ENCODE assay signal across 8 cellular contexts in the genomic region with DNA sequence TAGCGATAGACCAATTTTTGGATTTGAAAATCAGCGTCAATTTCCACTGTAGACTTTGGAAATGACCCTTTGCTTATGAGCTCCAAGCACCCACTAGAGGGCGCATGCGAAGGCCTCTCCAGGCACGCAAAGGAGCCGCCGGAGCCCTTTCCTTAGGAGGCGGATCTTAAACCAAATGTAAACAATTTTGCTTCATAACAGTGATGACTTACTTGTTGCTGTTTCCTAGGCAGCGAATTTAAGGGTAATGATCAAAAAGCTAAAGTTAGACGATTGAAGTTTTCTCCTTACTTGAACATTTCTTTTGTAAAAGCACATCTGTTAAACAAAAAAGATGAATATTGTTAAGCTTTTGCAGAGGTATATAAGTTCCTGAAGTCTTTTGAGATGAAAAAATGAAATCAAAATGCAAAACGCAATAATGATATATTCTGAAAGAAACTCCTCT. TPM values are rescaled to one million over a fixed set of nuclear protein-coding genes. Genes with fewer than 3 reads are reported as not detected.
DNase-seq lines count a peak whose midpoint lies in the region; ATAC-seq and TF ChIP-seq lines count a peak whose summit lies in the region.

No MANE protein-coding gene starts in this region.

- H3K36me3 Mint-ChIP-seq in naive thymus-derived CD8-positive, alpha-beta T cell = peaks cover 0 to 3% (median 0%) of the 10 kb centered on the region in 3 donors
- H3K36me3 Mint-ChIP-seq in stimulated activated effector memory CD8-positive, alpha-beta T cell treated with anti-CD3 and anti-CD28 coated beads, Interleukin-12 subunit alpha, Interleukin-12 subunit beta, amount 100 ng/mL, for 72 hours = no peaks in the 10 kb centered on the region

- intact Hi-C loops in Panc1 (cut with micrococcal nuclease; ENCODE audit: unreplicated experiment) = no loop called here

- no peaks in the 10 kb centered on the region for H3K4me1 ChIP-seq in Panc1 (ENCODE audit: control insufficient read depth, insufficient read depth, low read length)

- 0 out of 2 replicates have a peak, but pooled peaks cover 4% of the 10 kb centered on the region for H3K27me3 ChIP-seq in Panc1 (ENCODE audit: control insufficient read depth, insufficient read depth, low read length)

- POLR2A ChIA-PET in Panc1 (lab: Charles Lee) = interaction anchor here (0.6 kb wide), 1 partner anchor 717 kb away, joined by 4 read pairs; no protein-coding TSS in a partner anchor
- POLR2A ChIA-PET in naive thymus-derived CD8-positive, alpha-beta T cell (lab: Charles Lee) = no interaction called here

- H3K36me3 ChIP-seq in Panc1 (ENCODE audit: control insufficient read depth, insufficient read depth, low read length) = no peaks in the 10 kb centered on the region

- H3K4me1 Mint-ChIP-seq in naive thymus-derived CD8-positive, alpha-beta T cell = peaks cover 0 to 8% (median 3%) of the 10 kb centered on the region in 4 donors
- peaks cover 15% of the 10 kb centered on the region for H3K4me1 Mint-ChIP-seq in stimulated activated effector memory CD8-positive, alpha-beta T cell treated with anti-CD3 and anti-CD28 coated beads, Interleukin-12 subunit alpha, Interleukin-12 subunit beta, amount 100 ng/mL, for 72 hours

- CTCF ChIA-PET in Panc1 (lab: Charles Lee) = interaction anchor here (0.8 to 1.0 kb wide), 3 partner anchors 97 to 614 kb away, joined by 3 to 4 read pairs (median 3); no protein-coding TSS in a partner anchor

- DNase-seq in D341Med (ENCODE audit: low spot score) (peak; percentile 91), HPDE6-E6E7 (ENCODE audit: extremely low spot score) (peak; percentile 82), Panc1 (ENCODE audit: low read depth, low spot score) (peak; percentile 50)
- DNase-seq in activated T-cell treated with anti-CD3 and anti-CD28 coated beads, Interleukin-2, amount 50 U/mL, for 1 hour = peak; percentile 68
- peak; percentile 38 to 76 (median 58) for DNase-seq in naive thymus-derived CD8-positive, alpha-beta T cell
- peak; percentile 66 to 83 for DNase-seq in stimulated activated effector memory CD8-positive, alpha-beta T cell treated with anti-CD3 and anti-CD28 coated beads, Interleukin-12 subunit alpha, Interleukin-12 subunit beta, amount 100 ng/mL, for 72 hours (ENCODE audit: low spot score in 2 of 2)

- no peak overlapping the region for H3K27ac ChIP-seq in Panc1 (ENCODE audit: low read length)

- H3K9me3 Mint-ChIP-seq in naive thymus-derived CD8-positive, alpha-beta T cell = peaks cover 0 to 2% (median 0%) of the 10 kb centered on the region in 9 donors
- no peaks in the 10 kb centered on the region for H3K9me3 Mint-ChIP-seq in stimulated activated effector memory CD8-positive, alpha-beta T cell treated with anti-CD3 and anti-CD28 coated beads, Interleukin-12 subunit alpha, Interleukin-12 subunit beta, amount 100 ng/mL, for 72 hours

- H3K4me3 Mint-ChIP-seq in naive thymus-derived CD8-positive, alpha-beta T cell = no peak overlapping the region
- H3K4me3 Mint-ChIP-seq in stimulated activated effector memory CD8-positive, alpha-beta T cell treated with anti-CD3 and anti-CD28 coated beads, Interleukin-12 subunit alpha, Interleukin-12 subunit beta, amount 100 ng/mL, for 72 hours = no peak overlapping the region

- no TSS peak for BruUV-seq in Panc1 (replicated peaks; lab: Mats Ljungman, UMichigan)

- peaks cover 0 to 21% (median 10%) of the 10 kb centered on the region in 5 donors for H3K27me3 Mint-ChIP-seq in naive thymus-derived CD8-positive, alpha-beta T cell

- TF ChIP-seq CTCF in Panc1 (IDR thresholded peaks at IDR 0.05) = peak; percentile 97

- H3K4me3 ChIP-seq in Panc1 (ENCODE audit: low read depth in 2 of 2, low read length in 2 of 2) = no peak overlapping the region

- ATAC-seq in Panc1 (peak; percentile 99), esophagus mucosa (peak; percentile 82), HG03025 (IDR thresholded peaks at IDR 0.05; ENCODE audit: low FRiP score, unreplicated experiment) (no peak)
- ATAC-seq in naive thymus-derived CD8-positive, alpha-beta T cell = peak; percentile 80 to 88
- peak; percentile 85 for ATAC-seq in stimulated activated effector memory CD8-positive, alpha-beta T cell treated with anti-CD3 and anti-CD28 coated beads, Interleukin-12 subunit alpha, Interleukin-12 subunit beta, amount 100 ng/mL, for 72 hours

- in situ Hi-C loops in Panc1 (cut with HindIII; ENCODE audit: low pct_unique_long_range_greater_than_20kb, low sequenced_read_pairs) = no loop called here

- H3K27ac Mint-ChIP-seq in naive thymus-derived CD8-positive, alpha-beta T cell = no peak overlapping the region
- H3K27ac Mint-ChIP-seq in stimulated activated effector memory CD8-positive, alpha-beta T cell treated with anti-CD3 and anti-CD28 coated beads, Interleukin-12 subunit alpha, Interleukin-12 subunit beta, amount 100 ng/mL, for 72 hours = no peak overlapping the region

- H3K9me3 ChIP-seq in Panc1 (ENCODE audit: control insufficient read depth, insufficient read depth, low read depth, low read length) = no peaks in the 10 kb centered on the region

RNA-seq across cellular contexts. Expression of a gene that starts 29.2 kb away (rescaled TPM):
- 30.5 TPM for total RNA-seq in Panc1 (2021; ENCODE audit: unreplicated experiment)
- 19.5 TPM for polyA plus RNA-seq in Panc1 (2012; ENCODE audit: insufficient read length)
- total RNA-seq in esophagus mucosa = 17.1 TPM
- total RNA-seq in naive thymus-derived CD8-positive, alpha-beta T cell = 10 to 100 TPM; 34.7 to 40.3 TPM
- polyA plus RNA-seq in naive thymus-derived CD8-positive, alpha-beta T cell = 10 to 100 TPM; 28.6 to 38.6 (median 36.7) TPM
